Comparison of ENCODE assay signal across 19 cellular contexts in genomic region chr18:50875966-50876536, GRCh38. TPM values are rescaled to one million over a fixed set of nuclear protein-coding genes. Genes with fewer than 3 reads are reported as not detected.
"Had no signal": no experiment of that assay in that cellular context is flagged by ENCODE, and none has a peak within 500 bp of the region (broad histone marks: within the 10 kb centered on the region; RNA-seq: fewer than 3 reads in every experiment).

No MANE protein-coding gene starts in this region.

- H3K36me3 ChIP-seq: gastroesophageal sphincter, heart left ventricle, left lung, tibial nerve, uterus had no signal

- ATAC-seq: esophagus mucosa, gastroesophageal sphincter, heart left ventricle, left lung had no signal

- H3K27me3 ChIP-seq: heart left ventricle, left lung, tibial nerve, uterus had no signal

- H3K4me3 ChIP-seq: gastroesophageal sphincter, heart left ventricle, left lung, tibial nerve, uterus had no signal

- H3K9me3 ChIP-seq: gastroesophageal sphincter, heart left ventricle, left lung, tibial nerve, uterus had no signal

- H3K27ac ChIP-seq: gastroesophageal sphincter, heart left ventricle, left lung, tibial nerve, uterus, VCaP had no signal

- DNase-seq: activated CD4-positive, CD25-positive, alpha-beta regulatory T cell treated with anti-CD3 and anti-CD28 coated beads, Interleukin-2, amount 50 U/mL, for 72 hours; amygdala; caudate nucleus; heart left ventricle; kidney; left lung; naive B cell; nucleus accumbens; stimulated activated CD4-positive, alpha-beta T cell treated with anti-CD3 and anti-CD28 coated beads, Interleukin-2, amount 100 ng/mL, for 24 hours; stimulated activated naive CD4-positive, alpha-beta T cell treated with Interleukin-2 at 50 U/mL for 16 hours; T-helper 2 cell; uterus had no signal

RNA-seq across cellular contexts. Expression of gene MRO, which starts 56.2 kb away (rescaled TPM):
- total RNA-seq: activated T-helper 1 cell treated with anti-CD3 and anti-CD28 coated beads, Interleukin-12 subunit alpha, Interleukin-12 subunit beta, Interleukin-2, Interleukin-4 antibody, amounts not matched to agents 30 ng/mL and 10 ng/mL and 1 ng/mL, durations not matched to agents 14 hours and 24 hours and 36 hours; esophagus mucosa; lung microvascular endothelial cell; progenitor cell of endocrine pancreas had no signal
